Comparison of ENCODE assay signal across 8 cellular contexts in genomic region chr11:78645226-78646202, GRCh38.
DNase-seq lines count a peak whose midpoint lies in the region; ATAC-seq and TF ChIP-seq lines count a peak whose summit lies in the region.

No MANE protein-coding gene starts in this region.

- DNase-seq in AG09319 (ENCODE audit: extremely low read depth, low read depth) (no peak), NCI-H526 (lab: John Stamatoyannopoulos, UW) (peak; percentile 47 to 86), memory B cell (ENCODE audit: low spot score in 2 of 2) (peak; percentile 54 to 70)
- peak; percentile 32 to 35 for DNase-seq in activated CD4-positive, alpha-beta T cell treated with anti-CD3 and anti-CD28 coated beads, Interleukin-2, amount 50 U/mL, for 24 hours (ENCODE audit: low read depth in 1 of 2, low spot score in 1 of 2)
- peak; percentile 2 for DNase-seq in effector CD8-positive, alpha-beta T cell (lab: John Stamatoyannopoulos, UW)
- DNase-seq in stimulated activated CD8-positive, alpha-beta memory T cell treated with anti-CD3 and anti-CD28 coated beads, Interleukin-2, amount 100 ng/mL, for 48 hours (ENCODE audit: low read depth in 2 of 2) = peak; percentile 36 to 55

- H3K27me3 Mint-ChIP-seq in memory B cell = peaks cover 8% of the 10 kb centered on the region

- ATAC-seq in GM18868 (IDR thresholded peaks at IDR 0.05; ENCODE audit: unreplicated experiment) = peak; percentile 82
- ATAC-seq in HG03378 (IDR thresholded peaks at IDR 0.05; ENCODE audit: unreplicated experiment) = peak; percentile 77
- peak; percentile 51 for ATAC-seq in memory B cell (ENCODE audit: low read depth)

- H3K9me3 Mint-ChIP-seq in memory B cell = no peaks in the 10 kb centered on the region

- H3K36me3 Mint-ChIP-seq in memory B cell = no peaks in the 10 kb centered on the region

- H3K27ac Mint-ChIP-seq in memory B cell = no peak overlapping the region

- TF ChIP-seq CTCF in AG09319 (IDR thresholded peaks at IDR 0.05; ENCODE audit: low read depth, low read length) = peak; percentile 100

- peaks cover 2% of the 10 kb centered on the region for H3K4me1 Mint-ChIP-seq in memory B cell

- no peak overlapping the region for H3K4me3 Mint-ChIP-seq in memory B cell
